Comparison of ENCODE assay signal across 16 cellular contexts in genomic region chr17:1170739-1171138, GRCh38. TPM values are rescaled to one million over a fixed set of nuclear protein-coding genes. Genes with fewer than 3 reads are reported as not detected.
DNase-seq lines count a peak whose midpoint lies in the region; ATAC-seq and TF ChIP-seq lines count a peak whose summit lies in the region.
"Had no signal": no experiment of that assay in that cellular context is flagged by ENCODE, and none has a peak within 500 bp of the region (broad histone marks: within the 10 kb centered on the region; RNA-seq: fewer than 3 reads in every experiment).

No MANE protein-coding gene starts in this region.

- H3K9me3 ChIP-seq in SK-N-SH (no peaks in the 10 kb centered on the region), Karpas-422 (ENCODE audit: low read length) (no peaks in the 10 kb centered on the region), smooth muscle cell (replicated peaks; ENCODE audit: low read depth) (no peaks in the 10 kb centered on the region)
- H3K9me3 ChIP-seq: Caco-2, SJCRH30 had no signal

- POLR2A ChIA-PET in SK-N-SH (lab: Yijun Ruan, JAX), result no interaction called here

- H3K9me2 ChIP-seq in SK-N-SH (no peaks in the 10 kb centered on the region), Karpas-422 (replicated peaks; ENCODE audit: insufficient read depth, low read length) (no peaks in the 10 kb centered on the region)

- H4K20me1 ChIP-seq in SK-N-SH (ENCODE audit: insufficient read depth) (0 out of 2 replicates have a peak, but pooled peaks cover 6% of the 10 kb centered on the region), Karpas-422 (ENCODE audit: insufficient read depth, low read depth, low read length) (peaks cover 77% of the 10 kb centered on the region), smooth muscle cell (ENCODE audit: low read depth) (peaks cover 83% of the 10 kb centered on the region)

- ATAC-seq in SK-N-SH treated with all-trans-retinoic acid at 6 μM for 48 hours, result no peak
- ATAC-seq: stimulated activated naive B cell treated with anti-CD40 and anti-IgM and Interleukin-4, amounts not matched to agents 10 μg/mL and 1 μg/mL and 100 μg/mL, for 72 hours had no signal

- peak; percentile 38 for TF ChIP-seq CTCF in SK-N-SH (IDR thresholded peaks at IDR 0.05)
- peak; percentile 26 for TF ChIP-seq CTCF in smooth muscle cell (IDR thresholded peaks at IDR 0.05; ENCODE audit: borderline replicate concordance, insufficient read depth, poor library complexity, severe bottlenecking)

- H3K27me3 ChIP-seq in SK-N-SH (ENCODE audit: insufficient read depth), result no peaks in the 10 kb centered on the region
- H3K27me3 ChIP-seq in Karpas-422 (ENCODE audit: low read length), result no peaks in the 10 kb centered on the region
- H3K27me3 ChIP-seq in smooth muscle cell (ENCODE audit: low read depth), result no peaks in the 10 kb centered on the region
- H3K27me3 ChIP-seq: SJCRH30 had no signal

- H3K36me3 ChIP-seq in SK-N-SH (replicated peaks in 1 of 2; ENCODE audit: control insufficient read depth in 1 of 2, insufficient read depth in 2 of 2, low read length in 1 of 2) (no peaks in the 10 kb centered on the region), Karpas-422 (ENCODE audit: insufficient read depth, low read length) (peaks cover 14% of the 10 kb centered on the region), smooth muscle cell (ENCODE audit: low read depth) (no peaks in the 10 kb centered on the region)
- H3K36me3 ChIP-seq: SJCRH30 had no signal

- H3K4me1 ChIP-seq in SK-N-SH (ENCODE audit: control insufficient read depth in 1 of 2, insufficient read depth in 2 of 2, low read depth in 1 of 2, low read length in 1 of 2) (peaks cover 0 to 19% of the 10 kb centered on the region in 2 experiments; a peak in 1 of 4 replicates), Karpas-422 (ENCODE audit: low read length) (no peaks in the 10 kb centered on the region), smooth muscle cell (ENCODE audit: low read depth) (no peaks in the 10 kb centered on the region)
- H3K4me1 ChIP-seq: Caco-2, SJCRH30 had no signal

- H3K27ac ChIP-seq in SK-N-SH (ENCODE audit: low read depth in 2 of 2, low read length in 1 of 2) (no peak overlapping the region), Karpas-422 (ENCODE audit: low read length) (no peak overlapping the region), cingulate gyrus (ENCODE audit: low read depth, low read length) (peak overlapping the region; percentile 14), smooth muscle cell (ENCODE audit: low read depth) (no peak overlapping the region)
- H3K27ac ChIP-seq: SJCRH30 had no signal

- TF ChIP-seq RAD21 in SK-N-SH (IDR thresholded peaks at IDR 0.05; ENCODE audit: low read length), result peak; percentile 34

- H3K4me2 ChIP-seq in SK-N-SH (no peak overlapping the region), Karpas-422 (ENCODE audit: low read depth, low read length, poor library complexity, severe bottlenecking) (no peak overlapping the region), smooth muscle cell (no peak overlapping the region)

- DNase-seq in SK-N-SH (no peak), Karpas-422 (peak; percentile 52), smooth muscle cell (lab: John Stamatoyannopoulos, UW; ENCODE audit: unreplicated experiment) (no peak), glomerular visceral epithelial cell (ENCODE audit: extremely low spot score) (no peak), NCI-H2107 treated with DMSO at 0.1 percent for 48 hours (lab: John Stamatoyannopoulos, UW; ENCODE audit: unreplicated experiment) (no peak)
- no peak for DNase-seq in activated T-cell treated with anti-CD3 and anti-CD28 coated beads, Interleukin-2, amount 50 U/mL, for 48 hours
- DNase-seq: activated gamma-delta T cell treated with Interleukin-2 at 50 U/mL for 16 hours; Caco-2; effector memory CD4-positive, alpha-beta T cell; foreskin fibroblast; immature natural killer cell; NCI-H1092; SJCRH30; stimulated activated naive B cell treated with anti-CD40 and anti-IgM and Interleukin-4, amounts not matched to agents 10 μg/mL and 1 μg/mL and 100 μg/mL, for 72 hours had no signal

- no peak for TF ChIP-seq EP300 in SK-N-SH (IDR thresholded peaks at IDR 0.05; ENCODE audit: borderline replicate concordance in 1 of 2, low read depth in 1 of 2, low read length in 1 of 2)

- H3F3A ChIP-seq in SK-N-SH (replicated peaks; ENCODE audit: insufficient read depth) (no peaks in the 10 kb centered on the region), smooth muscle cell (ENCODE audit: low read depth) (no peaks in the 10 kb centered on the region)

- H3K4me3 ChIP-seq in SK-N-SH (ENCODE audit: low read depth in 2 of 2, low read length in 1 of 2) (no peak overlapping the region), Karpas-422 (ENCODE audit: low read length) (no peak overlapping the region), smooth muscle cell (no peak overlapping the region)
- H3K4me3 ChIP-seq: SJCRH30 had no signal

- no peaks in the 10 kb centered on the region for H3K79me2 ChIP-seq in SK-N-SH (ENCODE audit: insufficient read depth)
- peaks cover 99% of the 10 kb centered on the region for H3K79me2 ChIP-seq in Karpas-422 (ENCODE audit: low read length)
- H3K79me2 ChIP-seq in smooth muscle cell (ENCODE audit: low read depth), result no peaks in the 10 kb centered on the region

- 88% methylated on average over 11 of the region's 11 CpGs for WGBS in SK-N-SH (ENCODE audit: low lambda C conversion rate)
- WGBS in smooth muscle cell (ENCODE audit: low lambda C conversion rate), result 93% methylated on average over 11 of the region's 11 CpGs

- H2AFZ ChIP-seq in SK-N-SH (ENCODE audit: low read depth) (no peak overlapping the region), Karpas-422 (ENCODE audit: low read length) (no peak overlapping the region), smooth muscle cell (ENCODE audit: low read depth) (no peak overlapping the region)

- CTCF ChIA-PET in SK-N-SH (lab: Yijun Ruan, JAX), result interaction anchor here (1.7 to 2.1 kb wide), 2 partner anchors 16 to 48 kb away, joined by 7 to 8 read pairs; no protein-coding TSS in a partner anchor

- no peak overlapping the region for H3K9ac ChIP-seq in SK-N-SH
- H3K9ac ChIP-seq in Karpas-422 (ENCODE audit: low read length), result no peak overlapping the region
- no peak overlapping the region for H3K9ac ChIP-seq in smooth muscle cell (ENCODE audit: low read depth)

TF ChIP-seq in SK-N-SH, 30 proteins besides CTCF, POLR2A, EP300 and RAD21 (continues in another document):
- TF ChIP-seq RXRA (IDR thresholded peaks at IDR 0.05; ENCODE audit: borderline replicate concordance, low read depth) (no peak), POLR2AphosphoS5 (IDR thresholded peaks at IDR 0.05; ENCODE audit: low read depth, low read length) (no peak), SIN3A (IDR thresholded peaks at IDR 0.05; ENCODE audit: borderline replicate concordance, low read depth, low read length) (no peak), TEAD4 (IDR thresholded peaks at IDR 0.05; ENCODE audit: borderline replicate concordance, insufficient read depth) (no peak), ELF1 (IDR thresholded peaks at IDR 0.05) (no peak), FOXM1 (IDR thresholded peaks at IDR 0.05; ENCODE audit: low read depth) (no peak), USF2 (IDR thresholded peaks at IDR 0.05; ENCODE audit: borderline replicate concordance, low read depth, low read length) (no peak)

TF ChIP-seq in SK-N-SH treated with all-trans-retinoic acid at 6 μM for 48 hours, 23 proteins besides CTCF, POLR2A, EP300 and RAD21 (continues in another document):
- TF ChIP-seq POU6F1 (CRISPR knock-in tag; IDR thresholded peaks at IDR 0.05; ENCODE audit: borderline replicate concordance, low read depth), result no peak
- TF ChIP-seq CSRNP3 (CRISPR knock-in tag; IDR thresholded peaks at IDR 0.05), result no peak
- no peak for TF ChIP-seq ZNF8 (CRISPR knock-in tag; IDR thresholded peaks at IDR 0.05)
- TF ChIP-seq ARNTL (CRISPR knock-in tag; IDR thresholded peaks at IDR 0.05; ENCODE audit: borderline replicate concordance, low read depth), result no peak
- no peak for TF ChIP-seq GLIS3 (CRISPR knock-in tag; IDR thresholded peaks at IDR 0.05)
- no peak for TF ChIP-seq CSDC2 (CRISPR knock-in tag; IDR thresholded peaks at IDR 0.05)

RNA-seq across cellular contexts. Expression of gene ABR, which starts 9.0 kb away (rescaled TPM):
- 86.1 and 117 TPM in 2 replicates for polyA plus RNA-seq in SK-N-SH (2012; rRNA removed)
- 49.2 and 63.6 TPM in 2 replicates for polyA plus RNA-seq in SK-N-SH (2012; cell fraction: cytosol; rRNA removed)
- polyA plus RNA-seq in SK-N-SH (2012; cell fraction: nucleus; rRNA removed), result 122 and 173 TPM in 2 replicates
- 113 and 165 TPM in 2 replicates for total RNA-seq in Karpas-422 (2014; rRNA removed; shearing (Covaris generic); ENCODE audit: low replicate concordance)
- 26.5 and 29.1 TPM in 2 replicates for total RNA-seq in smooth muscle cell
- polyA plus RNA-seq in smooth muscle cell, result 16.1 and 23.3 TPM in 2 replicates
